Comparison of ENCODE assay signal across 8 cellular contexts in the genomic region with DNA sequence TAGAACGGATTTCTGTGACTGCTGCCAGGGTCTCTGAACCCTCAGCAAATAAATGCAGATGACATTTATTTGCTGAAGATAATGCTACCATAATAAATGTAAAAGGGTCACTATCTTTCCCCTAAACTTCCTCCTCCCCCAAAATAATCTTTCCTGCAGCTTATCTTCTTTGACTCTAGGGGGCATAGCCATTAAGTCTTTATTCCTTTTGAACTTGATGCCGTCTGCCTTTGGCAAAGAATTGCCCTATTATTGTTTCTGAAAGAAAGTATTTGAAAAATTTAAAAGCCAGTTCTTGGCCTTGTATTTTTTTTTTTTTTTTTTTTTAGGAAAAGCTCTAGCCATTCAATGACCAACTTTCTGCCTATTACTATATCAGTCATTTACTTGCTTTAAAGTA.
DNase-seq lines count a peak whose midpoint lies in the region; ATAC-seq, FAIRE-seq and TF ChIP-seq lines count a peak whose summit lies in the region.

No MANE protein-coding gene starts in this region.

- no peak overlapping the region for H3K4me3 Mint-ChIP-seq in H9

- H3K27ac Mint-ChIP-seq in H9 = no peak overlapping the region

- DNase-seq in BJ (ENCODE audit: low read depth) (peak; percentile 17), H9 (no peak), globus pallidus (ENCODE audit: low spot score) (peak; percentile 42), NCI-H1436 treated with DMSO at 0.1 percent for 48 hours (lab: John Stamatoyannopoulos, UW) (no peak), GDM1 (lab: John Stamatoyannopoulos, UW) (no peak), GM12892 (ENCODE audit: insufficient read length) (no peak)

- H2BK5ac ChIP-seq in H9 (ENCODE audit: insufficient read length, low read length) = no peak overlapping the region

- no peak overlapping the region for H2BK20ac ChIP-seq in H9 (ENCODE audit: low read depth, low read length, poor library complexity, severe bottlenecking)

- TF ChIP-seq POLR2A in GM12892 (IDR thresholded peaks at IDR 0.05; ENCODE audit: low read depth, low read length) = no peak

- no peak overlapping the region for H3K4me2 ChIP-seq in H9 (ENCODE audit: insufficient read depth, insufficient read length, low read length)

- no peak overlapping the region for H2BK12ac ChIP-seq in H9 (ENCODE audit: insufficient read length, low read depth, low read length)

- ATAC-seq in SK-N-SH treated with all-trans-retinoic acid at 6 μM for 48 hours = peak; percentile 89
- ATAC-seq in GM21367 (IDR thresholded peaks at IDR 0.05; ENCODE audit: unreplicated experiment) = no peak

- no peak overlapping the region for H3K4me3 ChIP-seq in BJ (ENCODE audit: low read depth, low read length)

- no peaks in the 10 kb centered on the region for H3K79me2 ChIP-seq in H9 (ENCODE audit: insufficient read depth, low read length)

- H2BK15ac ChIP-seq in H9 (ENCODE audit: low read depth, low read length) = no peak overlapping the region

- no peak overlapping the region for H2AFZ ChIP-seq in H9 (ENCODE audit: low read length)

- H3K36me3 Mint-ChIP-seq in H9 (ENCODE audit: insufficient read depth in 1 of 3, low read depth in 3 of 3) = no peaks in the 10 kb centered on the region

- no peak overlapping the region for H3K56ac ChIP-seq in H9 (ENCODE audit: insufficient read length, low read depth, low read length)

- peaks cover 3% of the 10 kb centered on the region; the same call in 1 of the 2 replicates for H3K4me1 ChIP-seq in H9 (ENCODE audit: insufficient read depth, low read length)

- no peak overlapping the region for H2AK5ac ChIP-seq in H9 (ENCODE audit: insufficient read length, low read length)

- no peak overlapping the region for H4K91ac ChIP-seq in H9 (ENCODE audit: insufficient read length, low read depth, low read length)

- no peaks in the 10 kb centered on the region for H4K20me1 ChIP-seq in H9 (ENCODE audit: control insufficient read depth, insufficient read depth, insufficient read length)

- H3K27ac ChIP-seq in H9 (ENCODE audit: insufficient read length, low read depth, low read length) = no peak overlapping the region

- peaks cover under 1% of the 10 kb centered on the region; the same call in 1 of the 2 replicates for H3K27me3 Mint-ChIP-seq in H9 (ENCODE audit: low read depth)

- H3K79me1 ChIP-seq in H9 (ENCODE audit: insufficient read depth, low read depth, low read length, poor library complexity, severe bottlenecking) = no peaks in the 10 kb centered on the region

- H3K23ac ChIP-seq in H9 (ENCODE audit: insufficient read length, low read depth, low read length) = no peak overlapping the region

- H3K27me3 ChIP-seq in BJ (ENCODE audit: control insufficient read depth, insufficient read depth, low read length) (no peaks in the 10 kb centered on the region), H9 (ENCODE audit: insufficient read depth, low read length) (no peaks in the 10 kb centered on the region)

- no peak for FAIRE-seq in GM12892 (lab: Jason Lieb, UNC)

- WGBS in H9 (ENCODE audit: extremely low coverage, insufficient read length, low lambda C conversion rate) = no CpG with 5 or more reads among the region's 2 CpGs

- H4K5ac ChIP-seq in H9 (ENCODE audit: insufficient read length, low read depth, low read length) = no peak overlapping the region

- H3K36me3 ChIP-seq in BJ (ENCODE audit: control insufficient read depth, insufficient read depth, low read length) = no peaks in the 10 kb centered on the region

- H3K23me2 ChIP-seq in H9 (ENCODE audit: insufficient read length, low read depth, low read length, poor library complexity, severe bottlenecking) = no peaks in the 10 kb centered on the region

- H3T11ph ChIP-seq in H9 (ENCODE audit: low read length) = no peak overlapping the region

- CTCF ChIA-PET in BJ (lab: Yijun Ruan, JAX) = interaction anchor here (0.6 to 2.9 kb wide), 18 partner anchors 10 to 109 kb away, joined by 3 to 12 read pairs (median 4); no protein-coding TSS in a partner anchor

- no peak overlapping the region for H3K18ac ChIP-seq in H9 (ENCODE audit: insufficient read length, low read depth, low read length)

- H4K8ac ChIP-seq in H9 (replicated peaks; ENCODE audit: insufficient read length, low read depth, low read length) = no peak overlapping the region

- POLR2A ChIA-PET in BJ (lab: Charles Lee) = interaction anchor here (0.6 kb wide), 1 partner anchor 80 kb away, joined by 7 read pairs; no protein-coding TSS in a partner anchor

- TF ChIP-seq CTCF in BJ (IDR thresholded peaks at IDR 0.05; ENCODE audit: insufficient read depth, low read depth, low read length) = peak; percentile 59
- peak; percentile 64 for TF ChIP-seq CTCF in H9 (conservative IDR thresholded peaks at IDR 0.05)

- peaks cover 32 to 40% of the 10 kb centered on the region in 2 experiments for H3K4me1 Mint-ChIP-seq in H9

- no peaks in the 10 kb centered on the region for H3K9me3 Mint-ChIP-seq in H9

- no peak overlapping the region for H2BK120ac ChIP-seq in H9 (ENCODE audit: low read depth, low read length, poor library complexity, severe bottlenecking)

- no peak overlapping the region for H3K4ac ChIP-seq in H9 (ENCODE audit: low read depth, low read length)

- no peak overlapping the region for H3K9ac ChIP-seq in H9 (ENCODE audit: extremely low read depth, insufficient read length, low read length)

- H3K9me3 ChIP-seq in H9 (ENCODE audit: control insufficient read depth, low read depth, low read length) = no peaks in the 10 kb centered on the region

- no peak overlapping the region for H3K14ac ChIP-seq in H9 (ENCODE audit: insufficient read depth, low read length)

TF ChIP-seq in SK-N-SH treated with all-trans-retinoic acid at 6 μM for 48 hours, 23 proteins besides CTCF, POLR2A, EP300 and RAD21 (continues in another document):
- TF ChIP-seq TSHZ2 (CRISPR knock-in tag; IDR thresholded peaks at IDR 0.05) (no peak), ISL1 (CRISPR knock-in tag; IDR thresholded peaks at IDR 0.05) (no peak), CSRNP3 (CRISPR knock-in tag; IDR thresholded peaks at IDR 0.05) (no peak), SNAI2 (CRISPR knock-in tag; IDR thresholded peaks at IDR 0.05) (no peak), OSR1 (CRISPR knock-in tag; IDR thresholded peaks at IDR 0.05) (no peak), ESRRG (CRISPR knock-in tag; IDR thresholded peaks at IDR 0.05) (no peak), ZNF8 (CRISPR knock-in tag; IDR thresholded peaks at IDR 0.05) (no peak), RARB (CRISPR knock-in tag; IDR thresholded peaks at IDR 0.05) (no peak), ZFP3 (CRISPR knock-in tag; IDR thresholded peaks at IDR 0.05) (no peak)
- TF ChIP-seq, protein P1, sequence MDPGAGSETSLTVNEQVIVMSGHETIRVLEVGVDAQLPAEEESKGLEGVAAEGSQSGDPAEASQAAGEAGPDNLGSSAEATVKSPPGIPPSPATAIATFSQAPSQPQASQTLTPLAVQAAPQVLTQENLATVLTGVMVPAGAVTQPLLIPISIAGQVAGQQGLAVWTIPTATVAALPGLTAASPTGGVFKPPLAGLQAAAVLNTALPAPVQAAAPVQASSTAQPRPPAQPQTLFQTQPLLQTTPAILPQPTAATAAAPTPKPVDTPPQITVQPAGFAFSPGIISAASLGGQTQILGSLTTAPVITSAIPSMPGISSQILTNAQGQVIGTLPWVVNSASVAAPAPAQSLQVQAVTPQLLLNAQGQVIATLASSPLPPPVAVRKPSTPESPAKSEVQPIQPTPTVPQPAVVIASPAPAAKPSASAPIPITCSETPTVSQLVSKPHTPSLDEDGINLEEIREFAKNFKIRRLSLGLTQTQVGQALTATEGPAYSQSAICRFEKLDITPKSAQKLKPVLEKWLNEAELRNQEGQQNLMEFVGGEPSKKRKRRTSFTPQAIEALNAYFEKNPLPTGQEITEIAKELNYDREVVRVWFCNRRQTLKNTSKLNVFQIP (CRISPR knock-in tag; IDR thresholded peaks at IDR 0.05; ENCODE audit: borderline replicate concordance, low read depth) = no peak

Comparison
In these comparisons a context has a peak if more than half of its experiments do, and no peak if none do; other contexts are left out.
1. DNase-seq: peak in BJ (single experiment) and globus pallidus (single experiment); none in H9 (single experiment), NCI-H1436 treated with DMSO at 0.1 percent for 48 hours (single experiment), GDM1 (single experiment) and GM12892 (single experiment).